ENCODE assay signal across 38 cellular contexts in genomic region chr7:52726493-52726892, GRCh38.
"Had no signal": no experiment of that assay in that cellular context is flagged by ENCODE, and none has a peak within 500 bp of the region (broad histone marks: within the 10 kb centered on the region; RNA-seq: fewer than 3 reads in every experiment).

No MANE protein-coding gene starts in this region.

- ATAC-seq: activated CD8-positive, alpha-beta memory T cell treated with anti-CD3 and anti-CD28 coated beads, Interleukin-2, amount 10 ng/mL, durations not matched to agents 7 days and 5 days; activated naive CD8-positive, alpha-beta T cell treated with anti-CD3 and anti-CD28 coated beads, Interleukin-2, amount 50 U/mL, for 24 hours; Right ventricle myocardium inferior had no signal

- H3K36me3 ChIP-seq: MG63, Peyer's patch had no signal

- H3K4me1 ChIP-seq: Peyer's patch had no signal

- H3K27me3 ChIP-seq: MG63, Peyer's patch had no signal

- DNase-seq: activated B cell treated with CpG ODN at 0.5 μM for 24 hours; activated CD4-positive, alpha-beta memory T cell treated with anti-CD3 and anti-CD28 coated beads for 36 hours; activated CD4-positive, alpha-beta T cell treated with anti-CD3 and anti-CD28 coated beads for 4 hours; activated CD4-positive, alpha-beta T cell treated with anti-CD3 and anti-CD28 coated beads, Interleukin-2, amount 50 U/mL, for 1 hour; activated CD4-positive, CD25-positive, alpha-beta regulatory T cell treated with anti-CD3 and anti-CD28 coated beads, Interleukin-2, amount 50 U/mL, for 72 hours; activated CD8-positive, alpha-beta memory T cell treated with anti-CD3 and anti-CD28 coated beads for 24 hours; activated CD8-positive, alpha-beta memory T cell treated with anti-CD3 and anti-CD28 coated beads, Interleukin-2, amount 10 ng/mL, durations not matched to agents 7 days and 5 days; activated CD8-positive, alpha-beta memory T cell treated with anti-CD3 and anti-CD28 coated beads, Interleukin-2, amount 50 U/mL, for 48 hours; activated effector memory CD4-positive, alpha-beta T cell treated with Interleukin-2 at 50 U/mL for 16 hours; activated naive CD4-positive, alpha-beta T cell treated with anti-CD3 and anti-CD28 coated beads, Interleukin-2, amount 10 ng/mL, durations not matched to agents 7 days and 5 days; activated naive CD8-positive, alpha-beta T cell treated with anti-CD3 and anti-CD28 coated beads, Interleukin-2, amount 50 U/mL, for 24 hours; activated T-cell treated with anti-CD3 and anti-CD28 coated beads, Interleukin-2, amount 50 U/mL, for 48 hours; anterior cingulate cortex; caudate nucleus; cerebellar nuclear complex; Karpas-422; KBM-7; MG63; MV-4-11; NCI-H1092; NCI-H1436 treated with DMSO at 0.1 percent for 48 hours; NCI-H1694 treated with DMSO at 0.1 percent for 48 hours; NCI-H2081; NCI-H2171 treated with DMSO at 0.1 percent for 48 hours; NCI-H2227 treated with DMSO at 0.1 percent for 48 hours; NCI-H446 treated with DMSO at 0.1 percent for 48 hours; NCI-H524; NCI-H69; NCI-H82; Peyer's patch; RPMI8226; SIG-M5; SW 1271; T-helper 1 cell; T-helper 2 cell; T-helper 9 cell had no signal

- H3K9me3 ChIP-seq: MG63 had no signal

- H3K27ac ChIP-seq: Peyer's patch, VCaP had no signal

- H3K4me3 ChIP-seq: MG63, Peyer's patch had no signal
